1 cellular context compared by ENCODE assay signal in the genomic region with DNA sequence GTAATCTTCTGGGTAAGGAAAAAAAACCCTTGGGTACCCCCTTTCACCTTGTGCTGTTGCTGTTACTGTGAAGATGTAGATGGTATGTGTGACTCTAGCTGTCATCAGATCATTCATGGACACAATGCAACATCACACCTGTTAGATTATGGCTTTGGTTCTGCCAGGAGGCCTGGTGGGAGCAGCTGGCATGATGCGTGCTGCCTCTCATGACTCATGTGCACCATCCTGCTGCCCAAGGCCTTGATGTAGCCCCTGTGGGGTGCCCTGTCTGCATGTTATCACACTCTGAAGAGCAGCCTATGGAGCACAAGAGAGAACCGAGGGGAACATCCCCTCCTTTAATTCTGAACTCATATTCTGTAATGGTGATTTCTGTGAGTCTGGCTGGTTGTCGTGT.
TF ChIP-seq lines count a peak whose summit lies in the region.

No MANE protein-coding gene starts in this region.

TF ChIP-seq in HEK293, 187 proteins besides CTCF, POLR2A, EP300 and RAD21 (continued from another document):
- TF ChIP-seq, protein P1, sequence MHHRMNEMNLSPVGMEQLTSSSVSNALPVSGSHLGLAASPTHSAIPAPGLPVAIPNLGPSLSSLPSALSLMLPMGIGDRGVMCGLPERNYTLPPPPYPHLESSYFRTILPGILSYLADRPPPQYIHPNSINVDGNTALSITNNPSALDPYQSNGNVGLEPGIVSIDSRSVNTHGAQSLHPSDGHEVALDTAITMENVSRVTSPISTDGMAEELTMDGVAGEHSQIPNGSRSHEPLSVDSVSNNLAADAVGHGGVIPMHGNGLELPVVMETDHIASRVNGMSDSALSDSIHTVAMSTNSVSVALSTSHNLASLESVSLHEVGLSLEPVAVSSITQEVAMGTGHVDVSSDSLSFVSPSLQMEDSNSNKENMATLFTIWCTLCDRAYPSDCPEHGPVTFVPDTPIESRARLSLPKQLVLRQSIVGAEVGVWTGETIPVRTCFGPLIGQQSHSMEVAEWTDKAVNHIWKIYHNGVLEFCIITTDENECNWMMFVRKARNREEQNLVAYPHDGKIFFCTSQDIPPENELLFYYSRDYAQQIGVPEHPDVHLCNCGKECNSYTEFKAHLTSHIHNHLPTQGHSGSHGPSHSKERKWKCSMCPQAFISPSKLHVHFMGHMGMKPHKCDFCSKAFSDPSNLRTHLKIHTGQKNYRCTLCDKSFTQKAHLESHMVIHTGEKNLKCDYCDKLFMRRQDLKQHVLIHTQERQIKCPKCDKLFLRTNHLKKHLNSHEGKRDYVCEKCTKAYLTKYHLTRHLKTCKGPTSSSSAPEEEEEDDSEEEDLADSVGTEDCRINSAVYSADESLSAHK (tag by site-specific recombination; IDR thresholded peaks at IDR 0.05): no peak
